Comparison of ENCODE assay signal across 26 cellular contexts in genomic region chr7:80838643-80839042, GRCh38.
"Had no signal": no experiment of that assay in that cellular context is flagged by ENCODE, and none has a peak within 500 bp of the region (broad histone marks: within the 10 kb centered on the region; RNA-seq: fewer than 3 reads in every experiment).

No MANE protein-coding gene starts in this region.

- H3K27me3 ChIP-seq: esophagus muscularis mucosa, foreskin keratinocyte, uterus had no signal

- H3K4me3 ChIP-seq: esophagus muscularis mucosa, skin epidermis, thoracic aorta, uterus had no signal

- H3K9me3 ChIP-seq: esophagus muscularis mucosa, thoracic aorta, uterus had no signal

- H3K36me3 ChIP-seq: esophagus muscularis mucosa, thoracic aorta, uterus had no signal

- H3K27ac ChIP-seq: foreskin keratinocyte, skin epidermis, thoracic aorta, uterus, VCaP had no signal

- H3K4me1 Mint-ChIP-seq: activated naive CD4-positive, alpha-beta T cell treated with anti-CD3 and anti-CD28 coated beads, Interleukin-2, amount 10 ng/mL, durations not matched to agents 7 days and 5 days; activated naive CD8-positive, alpha-beta T cell treated with anti-CD3 and anti-CD28 coated beads, Interleukin-2, amount 10 ng/mL, durations not matched to agents 7 days and 5 days; central memory CD8-positive, alpha-beta T cell; memory B cell; naive thymus-derived CD8-positive, alpha-beta T cell had no signal

- H3K9me3 Mint-ChIP-seq: activated naive CD4-positive, alpha-beta T cell treated with anti-CD3 and anti-CD28 coated beads, Interleukin-2, amount 10 ng/mL, durations not matched to agents 7 days and 5 days; activated naive CD8-positive, alpha-beta T cell treated with anti-CD3 and anti-CD28 coated beads, Interleukin-2, amount 10 ng/mL, durations not matched to agents 7 days and 5 days; dendritic cell treated with granulocyte-macrophage colony-stimulating factor and Interleukin-4, amounts not matched to agents 40 ng/mL and 50 ng/mL, for 4 days; naive thymus-derived CD8-positive, alpha-beta T cell had no signal

- H3K27me3 Mint-ChIP-seq: activated CD4-positive, alpha-beta memory T cell treated with anti-CD3 and anti-CD28 coated beads for 36 hours; activated naive CD4-positive, alpha-beta T cell treated with anti-CD3 and anti-CD28 coated beads, Interleukin-2, amount 10 ng/mL, durations not matched to agents 7 days and 5 days; activated naive CD8-positive, alpha-beta T cell treated with anti-CD3 and anti-CD28 coated beads, Interleukin-2, amount 10 ng/mL, durations not matched to agents 7 days and 5 days; central memory CD8-positive, alpha-beta T cell; dendritic cell treated with granulocyte-macrophage colony-stimulating factor and Interleukin-4, amounts not matched to agents 40 ng/mL and 50 ng/mL, for 4 days; memory B cell; naive thymus-derived CD8-positive, alpha-beta T cell had no signal

- H3K4me3 Mint-ChIP-seq: activated CD4-positive, alpha-beta memory T cell treated with anti-CD3 and anti-CD28 coated beads for 36 hours; activated naive CD4-positive, alpha-beta T cell treated with anti-CD3 and anti-CD28 coated beads, Interleukin-2, amount 10 ng/mL, durations not matched to agents 7 days and 5 days; activated naive CD8-positive, alpha-beta T cell treated with anti-CD3 and anti-CD28 coated beads, Interleukin-2, amount 10 ng/mL, durations not matched to agents 7 days and 5 days; central memory CD8-positive, alpha-beta T cell; dendritic cell treated with granulocyte-macrophage colony-stimulating factor and Interleukin-4, amounts not matched to agents 40 ng/mL and 50 ng/mL, for 4 days; memory B cell; naive thymus-derived CD8-positive, alpha-beta T cell had no signal

- ATAC-seq: foreskin keratinocyte; left colon; naive thymus-derived CD8-positive, alpha-beta T cell; sciatic nerve; stimulated activated naive CD8-positive, alpha-beta T cell treated with anti-CD3 and anti-CD28 coated beads, Interleukin-15, Interleukin-2, amounts not matched to agents 100 U/mL and 50 U/mL, for 24 hours had no signal

- H3K36me3 Mint-ChIP-seq: activated CD4-positive, alpha-beta memory T cell treated with anti-CD3 and anti-CD28 coated beads for 36 hours; activated naive CD4-positive, alpha-beta T cell treated with anti-CD3 and anti-CD28 coated beads, Interleukin-2, amount 10 ng/mL, durations not matched to agents 7 days and 5 days; activated naive CD8-positive, alpha-beta T cell treated with anti-CD3 and anti-CD28 coated beads, Interleukin-2, amount 10 ng/mL, durations not matched to agents 7 days and 5 days; memory B cell; naive thymus-derived CD8-positive, alpha-beta T cell had no signal

- H3K27ac Mint-ChIP-seq: activated CD4-positive, alpha-beta memory T cell treated with anti-CD3 and anti-CD28 coated beads for 36 hours; activated naive CD4-positive, alpha-beta T cell treated with anti-CD3 and anti-CD28 coated beads, Interleukin-2, amount 10 ng/mL, durations not matched to agents 7 days and 5 days; activated naive CD8-positive, alpha-beta T cell treated with anti-CD3 and anti-CD28 coated beads, Interleukin-2, amount 10 ng/mL, durations not matched to agents 7 days and 5 days; dendritic cell treated with granulocyte-macrophage colony-stimulating factor and Interleukin-4, amounts not matched to agents 40 ng/mL and 50 ng/mL, for 4 days; memory B cell; naive thymus-derived CD8-positive, alpha-beta T cell had no signal

- DNase-seq: activated CD4-positive, alpha-beta memory T cell treated with anti-CD3 and anti-CD28 coated beads for 36 hours; activated CD4-positive, alpha-beta T cell treated with anti-CD3 and anti-CD28 coated beads for 48 hours; activated CD8-positive, alpha-beta memory T cell treated with anti-CD3 and anti-CD28 coated beads, Interleukin-2, amount 50 U/mL, for 4 hours; activated gamma-delta T cell; activated naive CD4-positive, alpha-beta T cell treated with anti-CD3 and anti-CD28 coated beads, Interleukin-2, amount 10 ng/mL, durations not matched to agents 7 days and 5 days; activated naive CD8-positive, alpha-beta T cell treated with anti-CD3 and anti-CD28 coated beads, Interleukin-2, amount 10 ng/mL, durations not matched to agents 7 days and 5 days; activated T-cell treated with anti-CD3 and anti-CD28 coated beads, Interleukin-2, amount 50 U/mL, for 1 hour; amygdala; foreskin keratinocyte; islet precursor cell; left colon; naive thymus-derived CD8-positive, alpha-beta T cell; retina; stimulated activated CD4-positive, alpha-beta T cell treated with anti-CD3 and anti-CD28 coated beads, Interleukin-12 subunit alpha, Interleukin-12 subunit beta, amount 100 ng/mL, for 4 hours; stimulated activated CD4-positive, alpha-beta T cell treated with anti-CD3 and anti-CD28 coated beads, Interleukin-4, amount 100 ng/mL, for 1 hour; stimulated activated naive CD8-positive, alpha-beta T cell treated with anti-CD3 and anti-CD28 coated beads, Interleukin-15, Interleukin-2, amounts not matched to agents 100 U/mL and 50 U/mL, for 24 hours; trophoblast cell; uterus had no signal

- H3K4me1 ChIP-seq: uterus had no signal
